8 cellular contexts compared by ENCODE assay signal in the genomic region with DNA sequence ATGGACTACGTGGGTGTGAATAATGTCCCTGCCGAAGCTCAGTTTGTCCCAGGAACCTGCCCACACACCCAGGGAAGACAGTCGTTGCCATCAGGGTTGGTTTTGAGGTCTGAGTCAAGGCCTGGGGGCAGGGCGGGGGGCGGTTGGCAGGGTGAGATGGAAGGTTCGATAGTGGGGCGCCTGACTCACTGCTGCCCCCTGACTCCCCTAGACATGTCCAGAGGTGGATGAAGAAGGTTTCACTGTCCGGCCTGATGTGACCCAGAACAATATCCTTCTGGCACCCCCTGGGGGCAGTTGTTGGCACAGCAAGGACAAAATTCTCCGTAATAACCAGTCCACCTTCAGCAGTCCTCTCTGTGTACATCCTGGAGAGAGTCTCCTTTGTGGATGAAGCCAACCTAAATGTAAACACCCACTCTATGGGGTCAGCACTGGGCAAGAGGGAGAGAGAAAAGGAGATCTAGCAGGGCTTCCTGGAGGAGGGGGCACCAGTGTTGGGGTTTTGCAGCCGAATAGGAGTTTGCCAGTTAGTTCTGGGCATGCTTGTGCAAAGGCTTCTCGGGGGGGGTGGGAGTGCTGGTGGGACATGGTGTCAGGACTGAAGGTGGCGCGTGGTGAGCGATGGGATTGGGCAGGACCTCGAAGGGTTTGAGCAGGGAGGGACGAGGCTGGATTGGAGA. TPM values are rescaled to one million over a fixed set of nuclear protein-coding genes. Genes with fewer than 3 reads are reported as not detected.
DNase-seq lines count a peak whose midpoint lies in the region; ATAC-seq, FAIRE-seq and TF ChIP-seq lines count a peak whose summit lies in the region.

No MANE protein-coding gene starts in this region.

- POLR2A ChIA-PET in AG04450 (lab: Yijun Ruan, JAX) (no interaction called here), SK-N-SH (lab: Yijun Ruan, JAX) (no interaction called here)

- TF ChIP-seq CTCF in AG04450 (IDR thresholded peaks at IDR 0.05; ENCODE audit: low read depth, low read length) (peak; percentile 67), SK-N-SH (IDR thresholded peaks at IDR 0.05) (peak; percentile 76), breast epithelium (IDR thresholded peaks at IDR 0.05) (peak in 2 of 3 donors; percentile 9 to 35), neural cell (IDR thresholded peaks at IDR 0.05; ENCODE audit: poor library complexity, severe bottlenecking) (peak; percentile 61)

- TF ChIP-seq EP300 in SK-N-SH (IDR thresholded peaks at IDR 0.05; ENCODE audit: borderline replicate concordance in 1 of 2, low read depth in 1 of 2, low read length in 1 of 2) (no peak), neural cell (conservative IDR thresholded peaks at IDR 0.05; ENCODE audit: poor library complexity, severe bottlenecking) (no peak)

- H3K4me2 ChIP-seq in SK-N-SH (no peak overlapping the region), neural cell (ENCODE audit: low read length) (no peak overlapping the region)

- peak; percentile 75 for TF ChIP-seq RAD21 in SK-N-SH (IDR thresholded peaks at IDR 0.05; ENCODE audit: low read length)
- peak; percentile 55 for TF ChIP-seq RAD21 in neural cell (conservative IDR thresholded peaks at IDR 0.05)

- H3F3A ChIP-seq in SK-N-SH (replicated peaks; ENCODE audit: insufficient read depth): no peaks in the 10 kb centered on the region
- H3F3A ChIP-seq in neural cell (ENCODE audit: insufficient read depth, low read length, poor library complexity, severe bottlenecking): no peaks in the 10 kb centered on the region

- H3K79me2 ChIP-seq in SK-N-SH (ENCODE audit: insufficient read depth) (no peaks in the 10 kb centered on the region), neural cell (replicated peaks; ENCODE audit: insufficient read depth, low read length) (no peaks in the 10 kb centered on the region)

- peak; percentile 18 for FAIRE-seq in GM18507 (lab: Jason Lieb, UNC)

- H3K4me3 ChIP-seq in AG04450 (ENCODE audit: low read depth, low read length) (no peak overlapping the region), SK-N-SH (ENCODE audit: low read depth in 2 of 2, low read length in 1 of 2) (no peak overlapping the region; a peak in 1 of 4 replicates), breast epithelium (peak overlapping the region in 1 of 3 donors; percentile 15), neural cell (ENCODE audit: low read length) (no peak overlapping the region)

- H3K27ac ChIP-seq in AG04450 (ENCODE audit: low read depth, low read length) (no peak overlapping the region), SK-N-SH (ENCODE audit: low read depth in 2 of 2, low read length in 1 of 2) (no peak overlapping the region), breast epithelium (peak overlapping the region in 1 of 2 donors; percentile 12), neural cell (ENCODE audit: low read length) (no peak overlapping the region)

- ATAC-seq in HG03378 (IDR thresholded peaks at IDR 0.05; ENCODE audit: unreplicated experiment) (no peak), GM21390 (IDR thresholded peaks at IDR 0.05; ENCODE audit: unreplicated experiment) (no peak)

- H3K4me1 ChIP-seq in SK-N-SH (ENCODE audit: control insufficient read depth in 1 of 2, insufficient read depth in 2 of 2, low read depth in 1 of 2, low read length in 1 of 2) (no peaks in the 10 kb centered on the region), breast epithelium (no peaks in the 10 kb centered on the region)

- CTCF ChIA-PET in AG04450 (lab: Charles Lee) (interaction anchor here (0.5 to 2.0 kb wide), 8 partner anchors 9 to 321 kb away, joined by 3 to 8 read pairs (median 3); no protein-coding TSS in a partner anchor), SK-N-SH (lab: Yijun Ruan, JAX) (interaction anchor here (0.6 to 3.6 kb wide), 19 partner anchors 8 to 168 kb away, joined by 3 to 24 read pairs (median 3); partner anchors contain the start of gene RPL18A)

- 49% methylated on average over 10 of the region's 16 CpGs for WGBS in SK-N-SH (ENCODE audit: low lambda C conversion rate)

- no peak for TF ChIP-seq POLR2A in breast epithelium (IDR thresholded peaks at IDR 0.05)

- H4K20me1 ChIP-seq in SK-N-SH (ENCODE audit: insufficient read depth) (no peaks in the 10 kb centered on the region), neural cell (ENCODE audit: insufficient read depth) (no peaks in the 10 kb centered on the region)

- H3K36me3 ChIP-seq in SK-N-SH (replicated peaks in 1 of 2; ENCODE audit: control insufficient read depth in 1 of 2, insufficient read depth in 2 of 2, low read length in 1 of 2): no peaks in the 10 kb centered on the region
- H3K36me3 ChIP-seq in breast epithelium: no peaks in the 10 kb centered on the region
- H3K36me3 ChIP-seq in neural cell (ENCODE audit: insufficient read depth, low read length): peaks cover 4% of the 10 kb centered on the region

- no peaks in the 10 kb centered on the region for H3K9me2 ChIP-seq in SK-N-SH
- no peaks in the 10 kb centered on the region for H3K9me2 ChIP-seq in neural cell (ENCODE audit: insufficient read depth, low read length)

- H3K9me3 ChIP-seq in AG04450 (ENCODE audit: control insufficient read depth, insufficient read depth, low read length) (peaks cover 2% of the 10 kb centered on the region; the same call in 1 of the 2 replicates), SK-N-SH (no peaks in the 10 kb centered on the region), breast epithelium (no peaks in the 10 kb centered on the region), neural cell (ENCODE audit: low read length) (no peaks in the 10 kb centered on the region)

- no peak overlapping the region for H2AFZ ChIP-seq in SK-N-SH (ENCODE audit: low read depth)
- no peak overlapping the region for H2AFZ ChIP-seq in neural cell (ENCODE audit: low read depth, low read length)

- DNase-seq in AG04450 (ENCODE audit: low read depth, low spot score) (no peak), GM18507 (ENCODE audit: extremely low spot score, insufficient read length, low read depth) (no peak), SK-N-SH (peak; percentile 76), breast epithelium (ENCODE audit: low spot score in 2 of 2) (no peak), NCI-H2107 treated with DMSO at 0.1 percent for 48 hours (lab: John Stamatoyannopoulos, UW; ENCODE audit: unreplicated experiment) (no peak)

- H3K9ac ChIP-seq in SK-N-SH: no peak overlapping the region
- H3K9ac ChIP-seq in neural cell (ENCODE audit: low read length): no peak overlapping the region

- peaks cover 4% of the 10 kb centered on the region for H3K27me3 ChIP-seq in AG04450 (ENCODE audit: control insufficient read depth, insufficient read depth, low read length)
- H3K27me3 ChIP-seq in SK-N-SH (ENCODE audit: insufficient read depth): no peaks in the 10 kb centered on the region
- H3K27me3 ChIP-seq in breast epithelium: peaks cover 0 to 3% of the 10 kb centered on the region in 2 donors
- H3K27me3 ChIP-seq in neural cell (ENCODE audit: insufficient read depth, low read depth, low read length): no peaks in the 10 kb centered on the region

- intact Hi-C loops in breast epithelium (cut with DNase I; ENCODE audit: low total_unique reads): no loop called here

TF ChIP-seq in SK-N-SH, 30 proteins besides CTCF, POLR2A, EP300 and RAD21 (continues in another document):
- no peak for TF ChIP-seq USF1 (IDR thresholded peaks at IDR 0.05; ENCODE audit: borderline replicate concordance, low read depth)

TF ChIP-seq in neural cell, 6 proteins besides CTCF, POLR2A, EP300 and RAD21 (continues in another document):
- TF ChIP-seq MXI1 (conservative IDR thresholded peaks at IDR 0.05; ENCODE audit: poor library complexity, severe bottlenecking) (no peak), SMC3 (conservative IDR thresholded peaks at IDR 0.05; ENCODE audit: poor library complexity) (peak; percentile 54), POLR2AphosphoS5 (IDR thresholded peaks at IDR 0.05) (no peak)

RNA-seq across cellular contexts. Expression of gene B3GNT3, which starts 19.6 kb away (rescaled TPM):
- not detected in 2 replicates for polyA plus RNA-seq in AG04450 (2011; rRNA removed)
- not detected in 2 replicates for polyA minus RNA-seq in AG04450 (2011; rRNA and poly(A)+ RNA removed)
- not detected in 2 replicates for polyA plus RNA-seq in SK-N-SH (2012; rRNA removed)
- polyA plus RNA-seq in SK-N-SH (2012; cell fraction: cytosol; rRNA removed): not detected in 2 replicates
- 0.05 TPM in 1 of 2 replicates, not detected in the other for polyA plus RNA-seq in SK-N-SH (2012; cell fraction: nucleus; rRNA removed)
- 1 to 10 TPM in 2 of 3 donors, under 1 TPM in 1; 0.32 to 6.9 (median 2.0) TPM for total RNA-seq in breast epithelium
- polyA plus RNA-seq in neural cell: not detected in 2 replicates
- not detected in 2 replicates for polyA minus RNA-seq in neural cell

RNA-seq across cellular contexts. Expression of gene FCHO1, which starts 24.1 kb away (rescaled TPM):
- polyA plus RNA-seq in AG04450 (2011; rRNA removed): 0.15 and 0.35 TPM in 2 replicates
- 0.28 and 0.65 TPM in 2 replicates for polyA minus RNA-seq in AG04450 (2011; rRNA and poly(A)+ RNA removed)
- polyA plus RNA-seq in SK-N-SH (2012; rRNA removed): 0.19 and 0.71 TPM in 2 replicates
- 0.04 and 0.16 TPM in 2 replicates for polyA plus RNA-seq in SK-N-SH (2012; cell fraction: cytosol; rRNA removed)
- 0.75 and 1.4 TPM in 2 replicates for polyA plus RNA-seq in SK-N-SH (2012; cell fraction: nucleus; rRNA removed)
- 1 to 10 TPM; 1.6 to 5.3 (median 2.9) TPM for total RNA-seq in breast epithelium
- 31.4 and 39.7 TPM in 2 replicates for polyA plus RNA-seq in neural cell
- 29.4 and 37.7 TPM in 2 replicates for polyA minus RNA-seq in neural cell

RNA-seq across cellular contexts. Expression of gene INSL3, which starts 45.9 kb away (rescaled TPM):
- polyA plus RNA-seq in AG04450 (2011; rRNA removed) (not detected in 2 replicates), SK-N-SH (2012; rRNA removed) (0.21 and 0.65 TPM in 2 replicates), neural cell (not detected in 2 replicates)
- not detected in 2 replicates for polyA minus RNA-seq in AG04450 (2011; rRNA and poly(A)+ RNA removed)
- 0.17 and 0.37 TPM in 2 replicates for polyA plus RNA-seq in SK-N-SH (2012; cell fraction: cytosol; rRNA removed)
- 0.49 and 0.58 TPM in 2 replicates for polyA plus RNA-seq in SK-N-SH (2012; cell fraction: nucleus; rRNA removed)
- under 1 TPM in 1 of 3 donors, not detected in 2; 0.66 TPM for total RNA-seq in breast epithelium
- polyA minus RNA-seq in neural cell: not detected in 2 replicates

RNA-seq across cellular contexts. Expression of gene MAP1S, which starts 56.1 kb away (rescaled TPM):
- polyA plus RNA-seq in AG04450 (2011; rRNA removed): 8.2 and 14.3 TPM in 2 replicates
- 24.8 and 32.0 TPM in 2 replicates for polyA minus RNA-seq in AG04450 (2011; rRNA and poly(A)+ RNA removed)
- 7.8 and 18.4 TPM in 2 replicates for polyA plus RNA-seq in SK-N-SH (2012; rRNA removed)
- 4.9 and 9.1 TPM in 2 replicates for polyA plus RNA-seq in SK-N-SH (2012; cell fraction: cytosol; rRNA removed)
- polyA plus RNA-seq in SK-N-SH (2012; cell fraction: nucleus; rRNA removed): 24.7 and 42.3 TPM in 2 replicates
- 10 to 100 TPM; 11.2 to 17.4 (median 15.4) TPM for total RNA-seq in breast epithelium
- 5.8 and 14.0 TPM in 2 replicates for polyA plus RNA-seq in neural cell
- polyA minus RNA-seq in neural cell: 30.9 and 37.0 TPM in 2 replicates

Comparison
In these comparisons a context has a peak if more than half of its experiments do, and no peak if none do; other contexts are left out.
1. CTCF ChIP-seq: peak in every context shown above with its lines; median percentile 76 in SK-N-SH; 67 in AG04450; 61 in neural cell; 22 in breast epithelium.
2. RNA of gene FCHO1, which starts 24.1 kb away (polyA plus RNA-seq): 31.4 to 39.7 TPM in neural cell; 0.04 to 1.4 TPM in SK-N-SH and 0.15 to 0.35 TPM in AG04450; every median in the first group is over 10 times any median in the second.